ENCODE assay signal across 27 cellular contexts in the genomic region with DNA sequence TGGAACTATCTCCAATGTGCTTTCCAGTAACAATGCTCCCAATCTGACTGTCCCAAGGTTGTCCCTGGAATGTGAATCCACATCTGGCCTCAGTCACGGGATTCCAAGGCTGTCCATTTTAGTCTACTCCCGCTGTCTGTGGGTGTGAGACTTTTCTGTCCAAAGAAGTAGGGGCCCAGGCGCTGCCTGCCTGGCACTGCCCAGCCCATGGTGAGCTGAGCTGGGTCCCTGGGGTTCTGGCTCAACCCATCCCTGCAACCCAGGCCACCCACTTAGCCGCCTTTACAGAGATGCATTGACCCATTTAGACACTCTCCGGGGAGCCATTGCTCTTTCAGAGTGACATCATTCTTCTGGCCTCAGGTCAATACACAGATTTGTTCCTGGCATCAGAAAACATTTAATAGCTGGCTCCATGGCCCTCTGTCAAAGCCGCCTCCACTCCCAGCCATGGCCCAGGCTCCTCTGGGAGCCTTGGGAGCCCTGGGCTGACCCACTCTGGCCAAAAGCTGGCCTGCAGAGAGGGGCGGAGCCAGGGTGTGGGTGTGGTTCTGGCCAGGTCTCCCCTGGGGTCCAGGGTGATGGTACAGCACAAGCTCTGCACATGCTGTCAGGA. TPM values are rescaled to one million over a fixed set of nuclear protein-coding genes. Genes with fewer than 3 reads are reported as not detected.
A peak's percentile ranks its signal among the peaks of the same experiment; 100 is the strongest.
DNase-seq lines count a peak whose midpoint lies in the region; ATAC-seq and TF ChIP-seq lines count a peak whose summit lies in the region.
"Had no signal": no experiment of that assay in that cellular context is flagged by ENCODE, and none has a peak within 500 bp of the region (broad histone marks: within the 10 kb centered on the region; RNA-seq: fewer than 3 reads in every experiment).

No MANE protein-coding gene starts in this region.

- H2AK5ac ChIP-seq in mesenchymal stem cell (ENCODE audit: low read length, severe bottlenecking): no peak overlapping the region

- H3K79me1 ChIP-seq in mesenchymal stem cell (replicated peaks; ENCODE audit: low read length, poor library complexity, severe bottlenecking): no peaks in the 10 kb centered on the region

- no peak overlapping the region for H2AFZ ChIP-seq in mesenchymal stem cell (ENCODE audit: low read depth, low read length)

- H4K91ac ChIP-seq in mesenchymal stem cell (ENCODE audit: low read length): no peak overlapping the region

- H3K23ac ChIP-seq in mesenchymal stem cell (ENCODE audit: low read length in 2 of 2): no peak overlapping the region

- DNase-seq in NCI-H1694 (lab: John Stamatoyannopoulos, UW): peak; percentile 2
- no peak for DNase-seq in NCI-H1694 treated with DMSO at 0.1 percent for 48 hours (lab: John Stamatoyannopoulos, UW)
- DNase-seq in fibroblast of mammary gland (ENCODE audit: low read depth): peak; percentile 24
- peak; percentile 89 for DNase-seq in posterior vena cava (ENCODE audit: low spot score)
- DNase-seq in aorta: peak; percentile 41 to 81
- no peak for DNase-seq in mesenchymal stem cell
- no peak for DNase-seq in AML-193 (lab: John Stamatoyannopoulos, UW)
- DNase-seq in NCI-H2107 treated with DMSO at 0.1 percent for 48 hours (lab: John Stamatoyannopoulos, UW; ENCODE audit: unreplicated experiment): no peak
- DNase-seq: 8988T; activated CD4-positive, alpha-beta T cell treated with anti-CD3 and anti-CD28 coated beads, Interleukin-2, amount 50 U/mL, for 48 hours; activated gamma-delta T cell treated with Interleukin-2 at 50 U/mL for 16 hours; activated T-cell treated with anti-CD3 and anti-CD28 coated beads for 4 hours; amniotic stem cell; BE2C; foreskin keratinocyte; HFFc6; naive B cell; NCI-H1417 treated with DMSO at 0.1 percent for 48 hours; NCI-H2171 treated with DMSO at 0.1 percent for 48 hours; NCI-H526 treated with DMSO at 0.1 percent for 48 hours; sigmoid colon; SJCRH30; stimulated activated CD4-positive, alpha-beta T cell treated with anti-CD3 and anti-CD28 coated beads, Interleukin-1b, Interleukin-23, amount 100 ng/mL, for 48 hours; stimulated activated naive CD4-positive, alpha-beta T cell; transverse colon had no signal

- H3K14ac ChIP-seq in mesenchymal stem cell (ENCODE audit: low read length in 2 of 2): no peak overlapping the region

- no peaks in the 10 kb centered on the region for H3K36me3 ChIP-seq in aorta (ENCODE audit: control insufficient read depth in 1 of 2, insufficient read depth in 2 of 2, low read length in 1 of 2)
- H3K36me3 ChIP-seq in mesenchymal stem cell (ENCODE audit: control insufficient read depth in 1 of 2, insufficient read depth in 2 of 2, low read depth in 1 of 2, low read length in 2 of 2): no peaks in the 10 kb centered on the region
- H3K36me3 ChIP-seq: BE2C, sigmoid colon, SJCRH30, transverse colon had no signal

- 6 to 13% methylated on average over 7 of the region's 7 CpGs for WGBS in aorta, 2 donors
- 72% methylated on average over 7 of the region's 7 CpGs for WGBS in mesenchymal stem cell

- H2BK5ac ChIP-seq in mesenchymal stem cell (ENCODE audit: low read depth, low read length, poor library complexity, severe bottlenecking): no peak overlapping the region

- no peak overlapping the region for H2BK12ac ChIP-seq in mesenchymal stem cell (ENCODE audit: low read length in 2 of 2)

- H3K18ac ChIP-seq in mesenchymal stem cell (ENCODE audit: low read depth in 1 of 2, low read length in 2 of 2): no peak overlapping the region

- H2BK15ac ChIP-seq in mesenchymal stem cell (ENCODE audit: low read depth, poor library complexity, severe bottlenecking): no peak overlapping the region

- no peak overlapping the region for H2BK120ac ChIP-seq in mesenchymal stem cell (ENCODE audit: low read depth, low read length)

- H3K27me3 ChIP-seq in aorta (ENCODE audit: control insufficient read depth in 1 of 2, insufficient read depth in 2 of 2, low read length in 1 of 2): peaks cover 0 to 1% of the 10 kb centered on the region in 2 donors
- H3K27me3 ChIP-seq in mesenchymal stem cell (ENCODE audit: control insufficient read depth in 1 of 2, insufficient read depth in 1 of 2, low read length in 2 of 2): peaks cover 19 to 63% of the 10 kb centered on the region in 2 experiments
- H3K27me3 ChIP-seq: BE2C, SJCRH30 had no signal

- TF ChIP-seq CTCF in fibroblast of mammary gland (conservative IDR thresholded peaks at IDR 0.05; ENCODE audit: control insufficient read depth, insufficient read depth, low read depth, low read length): no peak

- no peak overlapping the region for H3K4ac ChIP-seq in mesenchymal stem cell (ENCODE audit: low read depth in 1 of 2, low read length in 2 of 2)

- H3K4me3 ChIP-seq in fibroblast of mammary gland (ENCODE audit: control insufficient read depth, low read depth, low read length) (no peak overlapping the region), aorta (ENCODE audit: low read length in 2 of 2) (no peak overlapping the region), mesenchymal stem cell (ENCODE audit: insufficient read depth in 1 of 2, low read depth in 1 of 2, low read length in 2 of 2) (no peak overlapping the region)
- H3K4me3 ChIP-seq: sigmoid colon, SJCRH30, transverse colon had no signal

- H4K8ac ChIP-seq in mesenchymal stem cell (ENCODE audit: low read length): no peak overlapping the region

- H3K9me3 ChIP-seq in aorta (ENCODE audit: control insufficient read depth, low read length): no peaks in the 10 kb centered on the region
- no peaks in the 10 kb centered on the region for H3K9me3 ChIP-seq in mesenchymal stem cell (ENCODE audit: control insufficient read depth, low read length)
- H3K9me3 ChIP-seq: BE2C, sigmoid colon, SJCRH30, transverse colon had no signal

- H3K4me1 ChIP-seq in aorta (ENCODE audit: control insufficient read depth in 1 of 2, insufficient read depth in 2 of 2, low read length in 2 of 2) (no peaks in the 10 kb centered on the region), mesenchymal stem cell (ENCODE audit: control insufficient read depth, insufficient read depth, low read depth, low read length) (peaks cover 12% of the 10 kb centered on the region)
- H3K4me1 ChIP-seq: BE2C, foreskin keratinocyte, SJCRH30, transverse colon had no signal

- H3K27ac ChIP-seq in aorta (ENCODE audit: low read depth in 1 of 2, low read length in 2 of 2) (no peak overlapping the region), mesenchymal stem cell (ENCODE audit: low read length, poor library complexity, severe bottlenecking) (no peak overlapping the region)
- H3K27ac ChIP-seq: foreskin keratinocyte, sigmoid colon, SJCRH30, transverse colon had no signal

- no peak overlapping the region for H3K4me2 ChIP-seq in mesenchymal stem cell (ENCODE audit: low read length, poor library complexity, severe bottlenecking)

- peak; percentile 75 for ATAC-seq in aorta (ENCODE audit: low FRiP score)
- ATAC-seq: foreskin keratinocyte had no signal

- H3K9ac ChIP-seq in mesenchymal stem cell (ENCODE audit: low read length): no peak overlapping the region

- intact Hi-C loops in posterior vena cava (cut with DNase I) (no loop called here), aorta (cut with DNase I) (no loop called here)

RNA-seq across cellular contexts. Expression of gene PAX7, which starts 47.2 kb away (rescaled TPM):
- total RNA-seq in posterior vena cava (not detected), aorta (not detected)
- not detected for polyA plus RNA-seq in aorta
- not detected for polyA plus RNA-seq in mesenchymal stem cell (2013, experiment 1 of 2)
- polyA plus RNA-seq in mesenchymal stem cell (2013, experiment 2 of 2): not detected
- total RNA-seq: foreskin keratinocyte, HFFc6, kidney epithelial cell, osteoblast, sigmoid colon, transverse colon had no signal
- polyA plus RNA-seq: foreskin keratinocyte, sigmoid colon had no signal

Comparison
In these comparisons a context has a peak if more than half of its experiments do, and no peak if none do; other contexts are left out.
1. DNase-seq: peak in NCI-H1694 (single experiment), fibroblast of mammary gland (single experiment), posterior vena cava (single experiment) and aorta (2 of 2); none in NCI-H1694 treated with DMSO at 0.1 percent for 48 hours (single experiment), mesenchymal stem cell (single experiment), AML-193 (0 of 2) and NCI-H2107 treated with DMSO at 0.1 percent for 48 hours (single experiment).